Comparison of ENCODE assay signal across 17 cellular contexts in genomic region chr12:21751517-21751916, GRCh38. TPM values are rescaled to one million over a fixed set of nuclear protein-coding genes. Genes with fewer than 3 reads are reported as not detected.
A peak's percentile ranks its signal among the peaks of the same experiment; 100 is the strongest.
DNase-seq lines count a peak whose midpoint lies in the region; ATAC-seq and TF ChIP-seq lines count a peak whose summit lies in the region.
"Had no signal": no experiment of that assay in that cellular context is flagged by ENCODE, and none has a peak within 500 bp of the region (broad histone marks: within the 10 kb centered on the region; RNA-seq: fewer than 3 reads in every experiment).

No MANE protein-coding gene starts in this region.

- H3K36me3 ChIP-seq in right atrium auricular region = no peaks in the 10 kb centered on the region
- H3K36me3 ChIP-seq in right lobe of liver = no peaks in the 10 kb centered on the region
- no peaks in the 10 kb centered on the region for H3K36me3 ChIP-seq in uterus
- H3K36me3 ChIP-seq: neural progenitor cell, spleen had no signal

- H3K27ac ChIP-seq in right atrium auricular region (no peak overlapping the region), right lobe of liver (peak overlapping the region in 1 of 3 donors; percentile 1), uterus (peak overlapping the region; percentile 54 to 84)
- H3K27ac ChIP-seq: neural progenitor cell had no signal

- TF ChIP-seq POLR2A in right lobe of liver (IDR thresholded peaks at IDR 0.05) (no peak), uterus (IDR thresholded peaks at IDR 0.05) (no peak)

- DNase-seq in Right ventricle myocardium superior = no peak
- DNase-seq in right atrium auricular region (ENCODE audit: low spot score) = no peak
- peak; percentile 40 to 85 for DNase-seq in cardiac fibroblast (ENCODE audit: low read depth in 2 of 2)
- DNase-seq in right lobe of liver = no peak
- peak in 1 of 2 donors; percentile 51 for DNase-seq in uterus
- no peak for DNase-seq in Kasumi-1 (lab: John Stamatoyannopoulos, UW)
- DNase-seq in mesenteric fat pad (ENCODE audit: low spot score) = no peak
- DNase-seq in stimulated activated CD4-positive, alpha-beta T cell treated with anti-CD3 and anti-CD28 coated beads, Interleukin-4, amount 100 ng/mL, for 4 hours = no peak
- DNase-seq: cerebellar nuclear complex; GOT3; NCI-H1417 treated with DMSO at 0.1 percent for 48 hours; spleen; stimulated activated naive CD8-positive, alpha-beta T cell treated with anti-CD3 and anti-CD28 coated beads, Interleukin-15, amount 100 ng/mL, for 72 hours had no signal

- H3K9me3 ChIP-seq in right atrium auricular region (no peaks in the 10 kb centered on the region), right lobe of liver (no peaks in the 10 kb centered on the region), uterus (no peaks in the 10 kb centered on the region)
- H3K9me3 ChIP-seq: spleen had no signal

- H3K4me1 ChIP-seq in right atrium auricular region = peaks cover 0 to 4% of the 10 kb centered on the region in 2 donors
- peaks cover 0 to 15% (median 0%) of the 10 kb centered on the region in 4 donors for H3K4me1 ChIP-seq in right lobe of liver
- no peaks in the 10 kb centered on the region for H3K4me1 ChIP-seq in uterus
- H3K4me1 ChIP-seq: neural progenitor cell, spleen had no signal

- H3K27me3 ChIP-seq in right atrium auricular region (no peaks in the 10 kb centered on the region), right lobe of liver (no peaks in the 10 kb centered on the region), uterus (no peaks in the 10 kb centered on the region)
- H3K27me3 ChIP-seq: neural progenitor cell, spleen had no signal

- 21% methylated on average over 4 of the region's 4 CpGs for WGBS in right lobe of liver (ENCODE audit: insufficient coverage, low coverage, low lambda C conversion rate, missing lambda C conversion rate)

- TF ChIP-seq CTCF in right atrium auricular region (IDR thresholded peaks at IDR 0.05) (no peak), cardiac fibroblast (IDR thresholded peaks at IDR 0.05; ENCODE audit: low read depth, low read length) (no peak), right lobe of liver (IDR thresholded peaks at IDR 0.05) (no peak), uterus (IDR thresholded peaks at IDR 0.05) (no peak)

- no peak overlapping the region for H3K4me3 ChIP-seq in right atrium auricular region
- no peak overlapping the region for H3K4me3 ChIP-seq in cardiac fibroblast (replicated peaks in 1 of 2; ENCODE audit: low read depth in 2 of 2, low read length in 2 of 2)
- H3K4me3 ChIP-seq in right lobe of liver = no peak overlapping the region
- H3K4me3 ChIP-seq in uterus = no peak overlapping the region
- H3K4me3 ChIP-seq: neural progenitor cell, spleen had no signal

- intact Hi-C loops in Right ventricle myocardium superior (cut with DNase I) = no loop called here
- intact Hi-C loops in right lobe of liver (cut with DNase I) = no loop called here
- intact Hi-C loops in uterus (cut with DNase I; ENCODE audit: low total_unique reads) = no loop called here

- peak; percentile 67 for ATAC-seq in Right ventricle myocardium superior (ENCODE audit: poor library complexity)
- peak; percentile 83 to 92 (median 90) for ATAC-seq in right lobe of liver
- ATAC-seq: activated CD4-positive, CD25-positive, alpha-beta regulatory T cell treated with anti-CD3 and anti-CD28 coated beads, Interleukin-2, amount 50 U/mL, for 24 hours; activated naive CD4-positive, alpha-beta T cell treated with anti-CD3 and anti-CD28 coated beads, Interleukin-2, amount 50 U/mL, for 72 hours; stimulated activated naive CD8-positive, alpha-beta T cell treated with anti-CD3 and anti-CD28 coated beads, Interleukin-15, amount 100 ng/mL, for 72 hours had no signal

RNA-seq across cellular contexts. Expression of gene KCNJ8, which starts 23.0 kb away (rescaled TPM):
- total RNA-seq in Right ventricle myocardium superior = 53.5 TPM
- 10 to 100 TPM; 25.4 to 37.1 TPM for total RNA-seq in right atrium auricular region
- total RNA-seq in right lobe of liver = 10 to 100 TPM in 5 of 6 experiments, 1 to 10 TPM in 1; 9.1 to 37.5 (median 25.4) TPM
- 10 to 100 TPM in 2 of 4 donors, 1 to 10 TPM in 2; 6.1 to 44.9 (median 13.0) TPM for total RNA-seq in uterus
- 16.5 TPM for total RNA-seq in mesenteric fat pad
- total RNA-seq: activated naive CD4-positive, alpha-beta T cell treated with anti-CD3 and anti-CD28 coated beads, Interleukin-2, amount 50 U/mL, for 72 hours; lung microvascular endothelial cell had no signal

Comparison
In these comparisons a context has a peak if more than half of its experiments do, and no peak if none do; other contexts are left out.
1. DNase-seq: peak in cardiac fibroblast (2 of 2); none in Right ventricle myocardium superior (single experiment), right atrium auricular region (single experiment), right lobe of liver (0 of 3), Kasumi-1 (0 of 2), mesenteric fat pad (single experiment) and stimulated activated CD4-positive, alpha-beta T cell treated with anti-CD3 and anti-CD28 coated beads, Interleukin-4, amount 100 ng/mL, for 4 hours (0 of 2).
2. H3K27ac ChIP-seq: peak in uterus (2 of 2); none in right atrium auricular region (0 of 2).